Comparison of ENCODE assay signal across 8 cellular contexts in the genomic region with DNA sequence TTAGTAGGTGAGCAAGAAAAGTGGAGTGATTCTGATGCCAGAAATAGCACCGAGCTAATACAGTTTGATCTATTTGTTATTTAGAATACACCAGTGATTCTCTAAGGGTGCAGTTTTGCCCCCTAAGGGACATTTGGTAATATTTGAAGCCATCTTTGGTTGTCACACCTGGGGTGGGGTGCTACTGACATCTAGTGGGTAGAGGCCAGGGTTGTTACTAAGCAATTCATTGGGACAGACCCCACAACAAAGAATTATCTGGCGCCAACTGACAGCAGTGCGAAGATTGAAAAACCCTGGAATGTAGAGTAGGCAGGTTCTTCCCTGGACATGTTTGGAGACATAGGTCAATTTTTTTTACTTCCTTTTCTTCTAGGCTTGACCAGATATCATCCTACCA. TPM values are rescaled to one million over a fixed set of nuclear protein-coding genes. Genes with fewer than 3 reads are reported as not detected.
DNase-seq lines count a peak whose midpoint lies in the region; TF ChIP-seq lines count a peak whose summit lies in the region.

No MANE protein-coding gene starts in this region.

- H3K23ac ChIP-seq in H9 (ENCODE audit: insufficient read length, low read depth, low read length): no peak overlapping the region

- no peak overlapping the region; a peak in 1 of 7 replicates for H3K27ac Mint-ChIP-seq in H9
- H3K27ac Mint-ChIP-seq in activated T-helper 2 cell treated with anti-CD3 and anti-CD28 coated beads, Interferon-gamma antibody, Interleukin-2, Interleukin-4, amounts not matched to agents 10 μg/mL and 5 μg/mL and 100 μg/mL, durations not matched to agents 14 hours and 24 hours and 36 hours: no peak overlapping the region

- H3K23me2 ChIP-seq in H9 (ENCODE audit: insufficient read length, low read depth, low read length, poor library complexity, severe bottlenecking): no peaks in the 10 kb centered on the region

- H3K9ac ChIP-seq in H9 (ENCODE audit: extremely low read depth, insufficient read length, low read length) (no peak overlapping the region), liver (ENCODE audit: low read depth in 1 of 2, low read length in 2 of 2) (no peak overlapping the region)

- WGBS in H9 (ENCODE audit: extremely low coverage, insufficient read length, low lambda C conversion rate): no CpG with 5 or more reads among the region's 3 CpGs
- 87% methylated on average over 3 of the region's 3 CpGs for WGBS in liver

- H3K4me1 ChIP-seq in H9 (ENCODE audit: insufficient read depth, low read length) (no peaks in the 10 kb centered on the region), liver (ENCODE audit: control insufficient read depth in 4 of 4, insufficient read depth in 4 of 4, low read length in 3 of 4) (peaks cover 0 to 14% (median 7%) of the 10 kb centered on the region in 4 donors)

- H3K56ac ChIP-seq in H9 (ENCODE audit: insufficient read length, low read depth, low read length): no peak overlapping the region

- H3K36me3 ChIP-seq in liver (ENCODE audit: control insufficient read depth in 4 of 4, insufficient read depth in 3 of 4, low read depth in 1 of 4, low read length in 3 of 4): no peaks in the 10 kb centered on the region
- no peaks in the 10 kb centered on the region; the same call in 1 of the 2 replicates for H3K36me3 ChIP-seq in MG63

- no peak overlapping the region for H2BK5ac ChIP-seq in H9 (ENCODE audit: insufficient read length, low read length)

- H3K4me1 Mint-ChIP-seq in H9: peaks cover 23 to 31% of the 10 kb centered on the region in 2 experiments
- H3K4me1 Mint-ChIP-seq in activated T-helper 2 cell treated with anti-CD3 and anti-CD28 coated beads, Interferon-gamma antibody, Interleukin-2, Interleukin-4, amounts not matched to agents 10 μg/mL and 5 μg/mL and 100 μg/mL, durations not matched to agents 14 hours and 24 hours and 36 hours (ENCODE audit: low read depth): peaks cover 38% of the 10 kb centered on the region

- H3K4ac ChIP-seq in H9 (ENCODE audit: low read depth, low read length): no peak overlapping the region

- H3K4me2 ChIP-seq in H9 (ENCODE audit: insufficient read depth, insufficient read length, low read length): no peak overlapping the region

- H3K79me1 ChIP-seq in H9 (ENCODE audit: insufficient read depth, low read depth, low read length, poor library complexity, severe bottlenecking): peaks cover 8% of the 10 kb centered on the region

- no peak overlapping the region for H3K14ac ChIP-seq in H9 (ENCODE audit: insufficient read depth, low read length)

- no peak overlapping the region for H2BK120ac ChIP-seq in H9 (ENCODE audit: low read depth, low read length, poor library complexity, severe bottlenecking)

- H4K5ac ChIP-seq in H9 (ENCODE audit: insufficient read length, low read depth, low read length): no peak overlapping the region

- TF ChIP-seq CTCF in GM12873 (IDR thresholded peaks at IDR 0.05; ENCODE audit: insufficient read depth, low read depth, low read length, missing control alignments) (peak; percentile 69), H9 (conservative IDR thresholded peaks at IDR 0.05) (peak; percentile 87), liver (IDR thresholded peaks at IDR 0.05; ENCODE audit: low read depth, low read length, missing input control) (peak; percentile 44)

- no peak overlapping the region for H3K4me3 ChIP-seq in liver (ENCODE audit: low read depth in 1 of 3, low read length in 3 of 3)
- no peak overlapping the region for H3K4me3 ChIP-seq in MG63

- peaks cover 0 to 1% of the 10 kb centered on the region in 2 experiments; a peak in 1 of 5 replicates for H3K9me3 Mint-ChIP-seq in H9
- peaks cover 3% of the 10 kb centered on the region for H3K9me3 Mint-ChIP-seq in activated T-helper 2 cell treated with anti-CD3 and anti-CD28 coated beads, Interferon-gamma antibody, Interleukin-2, Interleukin-4, amounts not matched to agents 10 μg/mL and 5 μg/mL and 100 μg/mL, durations not matched to agents 14 hours and 24 hours and 36 hours

- no peak overlapping the region for H3K18ac ChIP-seq in H9 (ENCODE audit: insufficient read length, low read depth, low read length)

- DNase-seq in H9: peak; percentile 61
- DNase-seq in NCI-H524 (lab: John Stamatoyannopoulos, UW): peak; percentile 34 to 71
- DNase-seq in activated effector memory CD4-positive, alpha-beta T cell treated with Interleukin-2 at 50 U/mL for 16 hours: peak; percentile 14
- DNase-seq in activated T-helper 2 cell treated with anti-CD3 and anti-CD28 coated beads, Interferon-gamma antibody, Interleukin-2, Interleukin-4, amounts not matched to agents 10 μg/mL and 5 μg/mL and 100 μg/mL, durations not matched to agents 14 hours and 24 hours and 36 hours (ENCODE audit: low spot score): no peak
- no peak for DNase-seq in inferior parietal cortex (ENCODE audit: extremely low spot score)
- DNase-seq in MG63: no peak

- H4K91ac ChIP-seq in H9 (ENCODE audit: insufficient read length, low read depth, low read length): no peak overlapping the region

- H2BK20ac ChIP-seq in H9 (ENCODE audit: low read depth, low read length, poor library complexity, severe bottlenecking): no peak overlapping the region

- H2BK12ac ChIP-seq in H9 (ENCODE audit: insufficient read length, low read depth, low read length): no peak overlapping the region

- no peak overlapping the region for H2AK5ac ChIP-seq in H9 (ENCODE audit: insufficient read length, low read length)

- H3T11ph ChIP-seq in H9 (ENCODE audit: low read length): no peak overlapping the region

- no peak overlapping the region; a peak in 1 of 5 replicates for H3K4me3 Mint-ChIP-seq in H9
- no peak overlapping the region for H3K4me3 Mint-ChIP-seq in activated T-helper 2 cell treated with anti-CD3 and anti-CD28 coated beads, Interferon-gamma antibody, Interleukin-2, Interleukin-4, amounts not matched to agents 10 μg/mL and 5 μg/mL and 100 μg/mL, durations not matched to agents 14 hours and 24 hours and 36 hours (ENCODE audit: low read depth)

- H2BK15ac ChIP-seq in H9 (ENCODE audit: low read depth, low read length): no peak overlapping the region

- H3K9me3 ChIP-seq in H9 (ENCODE audit: control insufficient read depth, low read depth, low read length) (no peaks in the 10 kb centered on the region), liver (ENCODE audit: control insufficient read depth in 4 of 4, low read length in 3 of 4) (no peaks in the 10 kb centered on the region), MG63 (no peaks in the 10 kb centered on the region)

- peak; percentile 73 to 84 for TF ChIP-seq RAD21 in liver (IDR thresholded peaks at IDR 0.05)

- no peaks in the 10 kb centered on the region for H4K20me1 ChIP-seq in H9 (ENCODE audit: control insufficient read depth, insufficient read depth, insufficient read length)

- peaks cover 4 to 11% (median 5%) of the 10 kb centered on the region in 3 experiments; a peak in 5 of 7 replicates for H3K36me3 Mint-ChIP-seq in H9 (ENCODE audit: insufficient read depth in 1 of 3, low read depth in 3 of 3)
- no peaks in the 10 kb centered on the region for H3K36me3 Mint-ChIP-seq in activated T-helper 2 cell treated with anti-CD3 and anti-CD28 coated beads, Interferon-gamma antibody, Interleukin-2, Interleukin-4, amounts not matched to agents 10 μg/mL and 5 μg/mL and 100 μg/mL, durations not matched to agents 14 hours and 24 hours and 36 hours (ENCODE audit: low read depth)

- intact Hi-C loops in activated T-helper 2 cell treated with anti-CD3 and anti-CD28 coated beads, Interferon-gamma antibody, Interleukin-2, Interleukin-4, amounts not matched to agents 10 μg/mL and 5 μg/mL and 100 μg/mL, durations not matched to agents 14 hours and 24 hours and 36 hours (cut with micrococcal nuclease): loop anchor here (1.0 to 2.0 kb wide), 4 partner anchors 9 to 186 kb away; partner anchors contain the start of gene PALS2

- H2AFZ ChIP-seq in H9 (ENCODE audit: low read length): no peak overlapping the region

- no peaks in the 10 kb centered on the region for H3K27me3 Mint-ChIP-seq in H9 (ENCODE audit: low read depth)
- peaks cover 2% of the 10 kb centered on the region for H3K27me3 Mint-ChIP-seq in activated T-helper 2 cell treated with anti-CD3 and anti-CD28 coated beads, Interferon-gamma antibody, Interleukin-2, Interleukin-4, amounts not matched to agents 10 μg/mL and 5 μg/mL and 100 μg/mL, durations not matched to agents 14 hours and 24 hours and 36 hours (ENCODE audit: low read depth)

- H3K27ac ChIP-seq in H9 (ENCODE audit: insufficient read length, low read depth, low read length) (no peak overlapping the region), liver (ENCODE audit: low read depth in 1 of 2, low read length in 2 of 2) (no peak overlapping the region)

- H3K27me3 ChIP-seq in H9 (ENCODE audit: insufficient read depth, low read length): no peaks in the 10 kb centered on the region
- no peaks in the 10 kb centered on the region for H3K27me3 ChIP-seq in liver (ENCODE audit: control insufficient read depth in 4 of 4, insufficient read depth in 4 of 4, low read length in 3 of 4)
- H3K27me3 ChIP-seq in MG63: no peaks in the 10 kb centered on the region

- H4K8ac ChIP-seq in H9 (replicated peaks; ENCODE audit: insufficient read length, low read depth, low read length): no peak overlapping the region

- peaks cover 22% of the 10 kb centered on the region; the same call in 1 of the 2 replicates for H3K79me2 ChIP-seq in H9 (ENCODE audit: insufficient read depth, low read length)

TF ChIP-seq in liver, 16 proteins besides CTCF, POLR2A, EP300 and RAD21 (continues in another document):
- TF ChIP-seq TAF1 (conservative IDR thresholded peaks at IDR 0.05) (no peak), RXRA (IDR thresholded peaks at IDR 0.05) (no peak), NR2F2 (IDR thresholded peaks at IDR 0.05) (no peak)

RNA-seq across cellular contexts. Expression of gene PALS2, which starts 14.6 kb away (rescaled TPM):
- total RNA-seq in H9 (2021) (47.4 and 63.1 TPM in 2 replicates), liver (10 to 100 TPM in 1 of 2 donors, 1 to 10 TPM in 1; 7.7 to 10.5 TPM)
- polyA plus RNA-seq in liver: 10 to 100 TPM in 1 of 2 donors, 1 to 10 TPM in 1; 6.0 to 10.1 TPM
- total RNA-seq in activated T-helper 2 cell treated with anti-CD3 and anti-CD28 coated beads, Interferon-gamma antibody, Interleukin-2, Interleukin-4, amounts not matched to agents 10 μg/mL and 5 μg/mL and 100 μg/mL, durations not matched to agents 14 hours and 24 hours and 36 hours: 30.6 and 35.2 TPM in 2 replicates
- 31.9 and 40.6 TPM in 2 replicates for total RNA-seq in MG63 (2014; rRNA removed; shearing (Covaris generic); ENCODE audit: low replicate concordance)

Comparison
In these comparisons a context has a peak if more than half of its experiments do, and no peak if none do; other contexts are left out.
1. DNase-seq: peak in H9 (single experiment), NCI-H524 (2 of 2) and activated effector memory CD4-positive, alpha-beta T cell treated with Interleukin-2 at 50 U/mL for 16 hours (single experiment); none in activated T-helper 2 cell treated with anti-CD3 and anti-CD28 coated beads, Interferon-gamma antibody, Interleukin-2, Interleukin-4, amounts not matched to agents 10 μg/mL and 5 μg/mL and 100 μg/mL, durations not matched to agents 14 hours and 24 hours and 36 hours (single experiment), inferior parietal cortex (single experiment) and MG63 (single experiment).
2. Peak in every context shown above with its lines, with median percentiles within 50 percentile points of each other: CTCF ChIP-seq.